In the genomic region with DNA sequence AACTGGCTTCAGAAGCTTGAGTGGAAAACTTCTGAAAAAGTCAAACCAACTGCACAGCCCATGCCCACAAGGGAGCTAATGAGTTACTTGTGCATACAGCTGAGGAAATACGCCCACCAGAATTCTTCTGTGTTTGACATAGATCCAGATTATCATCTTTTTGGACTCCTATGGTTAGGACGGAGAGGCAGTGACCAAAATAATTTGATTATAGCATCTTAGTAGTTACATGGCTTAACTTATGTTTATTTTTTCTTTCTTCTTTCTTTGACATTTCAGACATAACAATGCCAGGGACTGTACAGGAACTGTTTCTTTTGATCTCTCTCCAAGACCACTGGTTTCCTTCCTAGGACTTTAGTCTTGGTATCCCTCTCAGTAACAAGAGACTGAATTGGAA, we compare ENCODE assay signal across 18 cellular contexts.
A peak's percentile ranks its signal among the peaks of the same experiment; 100 is the strongest.
DNase-seq lines count a peak whose midpoint lies in the region; ATAC-seq, FAIRE-seq and TF ChIP-seq lines count a peak whose summit lies in the region.
"Had no signal": no experiment of that assay in that cellular context is flagged by ENCODE, and none has a peak within 500 bp of the region (broad histone marks: within the 10 kb centered on the region; RNA-seq: fewer than 3 reads in every experiment).

No MANE protein-coding gene starts in this region.

- no peak for TF ChIP-seq CTCF in IMR-90 (conservative IDR thresholded peaks at IDR 0.05; ENCODE audit: low read depth, low read length)
- TF ChIP-seq CTCF in astrocyte (IDR thresholded peaks at IDR 0.05; ENCODE audit: insufficient read depth, low read depth, low read length) = no peak
- TF ChIP-seq CTCF in fibroblast of the aortic adventitia (IDR thresholded peaks at IDR 0.05; ENCODE audit: insufficient read depth, low read length) = no peak
- TF ChIP-seq CTCF in GM13976 (IDR thresholded peaks at IDR 0.05; ENCODE audit: borderline replicate concordance, control extremely low read depth, extremely low read depth, insufficient read depth, missing control alignments) = no peak

- in situ Hi-C loops in IMR-90 (cut with MboI; ENCODE audit: low sequenced_read_pairs) = no loop called here
- in situ Hi-C loops in GM13976 (cut with MboI; ENCODE audit: low sequenced_read_pairs, unreplicated experiment) = no loop called here

- no peak overlapping the region for H4K8ac ChIP-seq in IMR-90 (ENCODE audit: low read depth in 2 of 2, low read length in 2 of 2)

- H3K36me3 ChIP-seq in IMR-90 (ENCODE audit: control insufficient read depth, insufficient read depth, low read length) (no peaks in the 10 kb centered on the region), astrocyte (ENCODE audit: insufficient read depth, low read length) (no peaks in the 10 kb centered on the region)

- peak overlapping the region; percentile 17; the same call in 1 of the 2 replicates for H2BK20ac ChIP-seq in IMR-90 (ENCODE audit: low read depth, low read length)

- no peak overlapping the region for H2BK5ac ChIP-seq in IMR-90 (ENCODE audit: low read depth, low read length, poor library complexity, severe bottlenecking)

- no TSS peak for BruUV-seq in IMR-90 (replicated peaks; lab: Mats Ljungman, UMichigan)

- POLR2A ChIA-PET in IMR-90 (lab: Charles Lee; ENCODE audit: unreplicated experiment) = no interaction called here

- H3K4me1 Mint-ChIP-seq in astrocyte (ENCODE audit: low read depth, unreplicated experiment) = peaks cover 4% of the 10 kb centered on the region
- H3K4me1 Mint-ChIP-seq: CD4-positive, alpha-beta memory T cell; GM23338 had no signal

- H2AK9ac ChIP-seq in IMR-90 (replicated peaks; ENCODE audit: low read depth, low read length, poor library complexity) = no peak overlapping the region

- CTCF ChIA-PET in IMR-90 (lab: Yijun Ruan, JAX) = no interaction called here

- H3K79me1 ChIP-seq in IMR-90 (ENCODE audit: low read depth in 1 of 2, low read length in 2 of 2) = no peaks in the 10 kb centered on the region

- H2AK5ac ChIP-seq in IMR-90 (ENCODE audit: low read depth, low read length) = no peak overlapping the region

- intact Hi-C loops in IMR-90 (cut with micrococcal nuclease) = no loop called here

- no peak overlapping the region for H3K4me3 ChIP-seq in IMR-90 (ENCODE audit: insufficient read depth, low read depth, low read length)
- H3K4me3 ChIP-seq in astrocyte (ENCODE audit: insufficient read depth, low read depth, low read length) = no peak overlapping the region
- H3K4me3 ChIP-seq in fibroblast of the aortic adventitia (ENCODE audit: low read depth, low read length) = no peak overlapping the region
- H3K4me3 ChIP-seq: GM12878, GM23338 had no signal

- H3K27me3 ChIP-seq in IMR-90 (ENCODE audit: control insufficient read depth, insufficient read depth, low read length) (no peaks in the 10 kb centered on the region), astrocyte (ENCODE audit: insufficient read depth, low read length) (no peaks in the 10 kb centered on the region)

- H3K4me1 ChIP-seq in IMR-90 (ENCODE audit: control insufficient read depth, insufficient read depth, low read length) = peaks cover 6% of the 10 kb centered on the region; the same call in 1 of the 2 replicates
- H3K4me1 ChIP-seq in astrocyte (ENCODE audit: insufficient read depth, low read length) = no peaks in the 10 kb centered on the region
- H3K4me1 ChIP-seq: Caco-2 had no signal

- H3K14ac ChIP-seq in IMR-90 (replicated peaks; ENCODE audit: low read depth, low read length) = 0 out of 2 replicates have a peak overlapping the region, but pooled peaks have one; percentile 20

- no peak for TF ChIP-seq RAD21 in IMR-90 (IDR thresholded peaks at IDR 0.05; ENCODE audit: low read length)

- no peaks in the 10 kb centered on the region for H3K36me3 Mint-ChIP-seq in astrocyte (ENCODE audit: low read depth, unreplicated experiment)
- H3K36me3 Mint-ChIP-seq: CD4-positive, alpha-beta memory T cell had no signal

- dilution Hi-C loops in IMR-90 (cut with HindIII; ENCODE audit: low sequenced_read_pairs, unreplicated experiment) = no loop called here

- WGBS in IMR-90 (ENCODE audit: extremely low coverage in 2 of 2, insufficient read length in 1 of 2), 2 experiments = no CpG with 5 or more reads among the region's 2 CpGs

- no peak overlapping the region for H3K4me2 ChIP-seq in IMR-90 (ENCODE audit: low read depth, low read length)
- peak overlapping the region; percentile 13 for H3K4me2 ChIP-seq in astrocyte (ENCODE audit: low read length)
- H3K4me2 ChIP-seq: GM23338 had no signal

- H2BK120ac ChIP-seq in IMR-90 (ENCODE audit: low read depth, low read length) = peak overlapping the region; percentile 52; the same call in 1 of the 2 replicates

- H3K9ac ChIP-seq in IMR-90 (ENCODE audit: low read depth, low read length) (no peak overlapping the region), astrocyte (ENCODE audit: low read length) (no peak overlapping the region)

- H3K9me3 Mint-ChIP-seq in astrocyte (ENCODE audit: unreplicated experiment) = peaks cover 2% of the 10 kb centered on the region
- H3K9me3 Mint-ChIP-seq: CD4-positive, alpha-beta memory T cell; GM23338; H9 had no signal

- FAIRE-seq in astrocyte (lab: Jason Lieb, UNC) = no peak
- FAIRE-seq: GM12878, GM18507 had no signal

- no peaks in the 10 kb centered on the region for H3K9me3 ChIP-seq in IMR-90 (ENCODE audit: control insufficient read depth, insufficient read depth, low read length)
- no peaks in the 10 kb centered on the region for H3K9me3 ChIP-seq in astrocyte (ENCODE audit: insufficient read depth, low read depth, low read length)
- H3K9me3 ChIP-seq: Caco-2 had no signal

- peaks cover 2% of the 10 kb centered on the region for H3K27me3 Mint-ChIP-seq in astrocyte (ENCODE audit: low read depth, unreplicated experiment)

- no peak overlapping the region for H3K56ac ChIP-seq in IMR-90 (ENCODE audit: extremely low read depth, insufficient read depth, low read length)

- H2AFZ ChIP-seq in IMR-90 (replicated peaks; ENCODE audit: low read length, poor library complexity) (no peak overlapping the region), astrocyte (ENCODE audit: low read depth, low read length) (no peak overlapping the region)
- H2AFZ ChIP-seq: GM23338 had no signal

- H4K91ac ChIP-seq in IMR-90 (ENCODE audit: insufficient read depth, low read depth, low read length) = no peak overlapping the region

- H3K27ac ChIP-seq in IMR-90 (ENCODE audit: insufficient read depth, low read length) (no peak overlapping the region), astrocyte (ENCODE audit: low read depth, low read length) (no peak overlapping the region)

- peak; percentile 5 for DNase-seq in IMR-90
- peak; percentile 71 for DNase-seq in astrocyte (ENCODE audit: low read depth)
- peak; percentile 15 for DNase-seq in fibroblast of the aortic adventitia (ENCODE audit: low read depth)
- no peak for DNase-seq in GM13976 (ENCODE audit: low spot score)
- DNase-seq: C1 segment of cervical spinal cord; Caco-2; CD4-positive, alpha-beta memory T cell; DMS153; DND-41; EL; GDM1; H9 had no signal

- H3K9me1 ChIP-seq in IMR-90 (ENCODE audit: insufficient read depth, low read length) = no peaks in the 10 kb centered on the region; the same call in 1 of the 2 replicates

- H3K18ac ChIP-seq in IMR-90 (ENCODE audit: low read depth, low read length) = peak overlapping the region; percentile 8; the same call in 1 of the 2 replicates

- ATAC-seq in IMR-90 (ENCODE audit: low read depth) (no peak), HG02981 (IDR thresholded peaks at IDR 0.05; ENCODE audit: unreplicated experiment) (no peak), GM18861 (IDR thresholded peaks at IDR 0.05; ENCODE audit: unreplicated experiment) (no peak)
- ATAC-seq: GM12878, GM23338, HCT116 had no signal

- no peak overlapping the region for H4K5ac ChIP-seq in IMR-90 (ENCODE audit: low read depth, low read length)

- no peaks in the 10 kb centered on the region for H3K79me2 ChIP-seq in astrocyte (ENCODE audit: insufficient read depth, low read length)

- H4K20me1 ChIP-seq in IMR-90 (ENCODE audit: insufficient read depth, low read length) (no peaks in the 10 kb centered on the region), astrocyte (ENCODE audit: insufficient read depth, low read length) (no peaks in the 10 kb centered on the region)

- no peak overlapping the region; the same call in 1 of the 2 replicates for H3K4ac ChIP-seq in IMR-90 (ENCODE audit: low read depth, low read length)

- H3K4me3 Mint-ChIP-seq in astrocyte (ENCODE audit: unreplicated experiment) = no peak overlapping the region
- H3K4me3 Mint-ChIP-seq: CD4-positive, alpha-beta memory T cell; GM23338; H9 had no signal

- no peak overlapping the region for H3K23ac ChIP-seq in IMR-90 (ENCODE audit: low read depth, low read length)

- H2BK15ac ChIP-seq in IMR-90 (ENCODE audit: low read depth, low read length) = no peak overlapping the region

- H3K27ac Mint-ChIP-seq in astrocyte (ENCODE audit: unreplicated experiment) = no peak overlapping the region
- H3K27ac Mint-ChIP-seq: GM23338, H9 had no signal

- TF ChIP-seq POLR2A in IMR-90 (IDR thresholded peaks at IDR 0.05; ENCODE audit: low read depth, low read length) = no peak

TF ChIP-seq in IMR-90, 13 proteins besides CTCF, POLR2A, EP300 and RAD21:
- TF ChIP-seq, protein P1, sequence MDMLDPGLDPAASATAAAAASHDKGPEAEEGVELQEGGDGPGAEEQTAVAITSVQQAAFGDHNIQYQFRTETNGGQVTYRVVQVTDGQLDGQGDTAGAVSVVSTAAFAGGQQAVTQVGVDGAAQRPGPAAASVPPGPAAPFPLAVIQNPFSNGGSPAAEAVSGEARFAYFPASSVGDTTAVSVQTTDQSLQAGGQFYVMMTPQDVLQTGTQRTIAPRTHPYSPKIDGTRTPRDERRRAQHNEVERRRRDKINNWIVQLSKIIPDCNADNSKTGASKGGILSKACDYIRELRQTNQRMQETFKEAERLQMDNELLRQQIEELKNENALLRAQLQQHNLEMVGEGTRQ (IDR thresholded peaks at IDR 0.05; ENCODE audit: low read depth, low read length) = no peak
- no peak for TF ChIP-seq CHD1 (IDR thresholded peaks at IDR 0.05; ENCODE audit: low read depth, low read length)
- TF ChIP-seq MAFK (IDR thresholded peaks at IDR 0.05; ENCODE audit: low read depth, low read length) = no peak
- TF ChIP-seq CEBPB (IDR thresholded peaks at IDR 0.05; ENCODE audit: low read depth, low read length) = no peak
- no peak for TF ChIP-seq ELK1 (IDR thresholded peaks at IDR 0.05; ENCODE audit: borderline replicate concordance, low read depth, low read length)
- TF ChIP-seq BHLHE40 (IDR thresholded peaks at IDR 0.05; ENCODE audit: low read depth, low read length) = no peak
